1 cellular context compared by ENCODE assay signal in genomic region chr14:60332046-60332399, GRCh38.
TF ChIP-seq lines count a peak whose summit lies in the region.

No MANE protein-coding gene starts in this region.

TF ChIP-seq in K562, 482 proteins besides CTCF, POLR2A, EP300 and RAD21 (continued from another document):
- no peak for TF ChIP-seq TFE3 (CRISPR knock-in tag; IDR thresholded peaks at IDR 0.05)
- TF ChIP-seq ZFPM2 (CRISPR knock-in tag; IDR thresholded peaks at IDR 0.05) = no peak
- TF ChIP-seq ZC3H4 (CRISPR knock-in tag; IDR thresholded peaks at IDR 0.05; ENCODE audit: borderline replicate concordance) = no peak
